ENCODE assay signal across 19 cellular contexts in genomic region chr10:47992560-47992959, GRCh38. TPM values are rescaled to one million over a fixed set of nuclear protein-coding genes. Genes with fewer than 3 reads are reported as not detected.
"Had no signal": no experiment of that assay in that cellular context is flagged by ENCODE, and none has a peak within 500 bp of the region (broad histone marks: within the 10 kb centered on the region; RNA-seq: fewer than 3 reads in every experiment).

No MANE protein-coding gene starts in this region.

RNA-seq across cellular contexts. Expression of gene FAM25C, which starts 7.0 kb away (rescaled TPM):
- total RNA-seq: heart right ventricle; hepatocyte; left ventricle myocardium inferior; lung; mesenteric fat pad; mucosa of descending colon; myocyte; naive thymus-derived CD4-positive, alpha-beta T cell; neural crest cell; osteoblast; pancreas; prostate gland; right cardiac atrium; sigmoid colon; spleen; subcutaneous adipose tissue; thoracic aorta; urinary bladder had no signal
- polyA plus RNA-seq: heart right ventricle; hepatocyte; lung; naive thymus-derived CD4-positive, alpha-beta T cell; pancreas; right cardiac atrium; sigmoid colon; small intestine; spleen; urinary bladder had no signal
